ENCODE assay signal across 8 cellular contexts in genomic region chr10:87341546-87342145, GRCh38. TPM values are rescaled to one million over a fixed set of nuclear protein-coding genes. Genes with fewer than 3 reads are reported as not detected.
DNase-seq lines count a peak whose midpoint lies in the region; ATAC-seq and TF ChIP-seq lines count a peak whose summit lies in the region.
"Not testable (repeated sequence)": the region's sequence is repeated elsewhere in the genome, so short reads cannot be mapped to it uniquely, and the experiment has no call there.

No MANE protein-coding gene starts in this region.

- intact Hi-C loops in Right ventricle myocardium inferior (cut with DNase I), result not testable (repeated sequence)

- H3K36me3 Mint-ChIP-seq in nephron (ENCODE audit: low read depth), result not testable (repeated sequence)

- not testable (repeated sequence) for H3K36me3 ChIP-seq in DND-41 (ENCODE audit: insufficient read depth, low read length); SK-N-MC (ENCODE audit: insufficient read depth, low read length); subcutaneous abdominal adipose tissue (ENCODE audit: control insufficient read depth in 5 of 5, insufficient read depth in 5 of 5, low read length in 5 of 5)

- not testable (repeated sequence) for H3K4me2 ChIP-seq in DND-41 (ENCODE audit: insufficient read depth, low read length)

- not testable (repeated sequence) for H3K27me3 Mint-ChIP-seq in nephron (ENCODE audit: low read depth)

- peak overlapping the region; percentile 95 to 97 (median 96) for H3K4me3 Mint-ChIP-seq in nephron

- peak overlapping the region in 2 of 3 experiments; percentile 95 to 98 for H3K27ac Mint-ChIP-seq in nephron

- peaks cover 10% of the 10 kb centered on the region; the same call in 1 of the 2 replicates for H3K4me1 ChIP-seq in DND-41 (ENCODE audit: insufficient read depth, low read length)
- not testable (repeated sequence) for H3K4me1 ChIP-seq in subcutaneous abdominal adipose tissue (ENCODE audit: control insufficient read depth in 5 of 5, insufficient read depth in 5 of 5, low read length in 5 of 5)

- H3K9ac ChIP-seq in DND-41 (ENCODE audit: low read depth, low read length), result peak overlapping the region; percentile 60
- not testable (repeated sequence) for H3K9ac ChIP-seq in SK-N-MC (ENCODE audit: insufficient read length); subcutaneous abdominal adipose tissue (ENCODE audit: low read length in 5 of 5)

- in situ Hi-C loops in astrocyte of the spinal cord (cut with HindIII; ENCODE audit: low sequenced_read_pairs), result not testable (repeated sequence)

- not testable (repeated sequence) for H3K9me3 ChIP-seq in DND-41 (ENCODE audit: insufficient read depth, low read length, severe bottlenecking); SK-N-MC (ENCODE audit: low read depth, low read length); subcutaneous abdominal adipose tissue (ENCODE audit: control insufficient read depth in 5 of 5, low read length in 5 of 5)

- peaks cover 14% of the 10 kb centered on the region; the same call in 1 of the 2 replicates for H3K79me2 ChIP-seq in DND-41 (ENCODE audit: insufficient read depth, low read length)

- peak overlapping the region in 1 of 2 experiments; percentile 56; a peak in 1 of 4 replicates for H3K4me3 ChIP-seq in DND-41 (ENCODE audit: low read depth in 1 of 2, low read length in 2 of 2)
- H3K4me3 ChIP-seq in SK-N-MC, result peak overlapping the region; percentile 72; the same call in 1 of the 2 replicates
- peak overlapping the region; percentile 50 for H3K4me3 ChIP-seq in astrocyte of the spinal cord (ENCODE audit: low read depth, low read length)
- peak overlapping the region in 4 of 5 donors; percentile 53 to 67 (median 62) for H3K4me3 ChIP-seq in subcutaneous abdominal adipose tissue (ENCODE audit: low read depth in 1 of 5, low read length in 5 of 5)

- H3K9me3 Mint-ChIP-seq in nephron, result not testable (repeated sequence)

- peaks cover 31% of the 10 kb centered on the region for H3K4me1 Mint-ChIP-seq in nephron

- H4K20me1 ChIP-seq in DND-41 (ENCODE audit: insufficient read depth, low read length), result not testable (repeated sequence)

- H2AFZ ChIP-seq in DND-41 (ENCODE audit: low read depth, low read length), result not testable (repeated sequence)

- H3K27me3 ChIP-seq in DND-41 (ENCODE audit: insufficient read depth, low read length, poor library complexity); subcutaneous abdominal adipose tissue (ENCODE audit: control insufficient read depth in 5 of 5, insufficient read depth in 4 of 5, low read length in 5 of 5): not testable (repeated sequence)

- not testable (repeated sequence) for DNase-seq in DND-41; SK-N-MC (ENCODE audit: low read depth, low spot score); astrocyte of the spinal cord (ENCODE audit: low read depth, low spot score); Right ventricle myocardium inferior (ENCODE audit: missing footprints)

- not testable (repeated sequence) for H3K27ac ChIP-seq in DND-41 (ENCODE audit: low read length); SK-N-MC
- peak overlapping the region; percentile 74 for H3K27ac ChIP-seq in subcutaneous abdominal adipose tissue (ENCODE audit: low read depth, low read length)

- ATAC-seq in DND-41 (ENCODE audit: insufficient read depth, low read depth), result peak; percentile 33
- ATAC-seq in GM21619 (IDR thresholded peaks at IDR 0.05; ENCODE audit: unreplicated experiment), result peak; percentile 11
- ATAC-seq in HG03175 (IDR thresholded peaks at IDR 0.05; ENCODE audit: unreplicated experiment), result peak; percentile 14
- ATAC-seq in Right ventricle myocardium inferior, result peak; percentile 30

- TF ChIP-seq CTCF in DND-41 (IDR thresholded peaks at IDR 0.05; ENCODE audit: borderline replicate concordance, extremely low read depth, low read length, poor library complexity, severe bottlenecking); astrocyte of the spinal cord (IDR thresholded peaks at IDR 0.05; ENCODE audit: low read depth, low read length); nephron (IDR thresholded peaks at IDR 0.05; ENCODE audit: unreplicated experiment in 3 of 3): not testable (repeated sequence)

RNA-seq across cellular contexts. Expression of gene NUTM2D, which starts 15.9 kb away (rescaled TPM):
- 4.7 TPM for total RNA-seq in Right ventricle myocardium inferior
